In genomic region chr6:155630085-155630484, GRCh38 we compare ENCODE assay signal across 17 cellular contexts.
DNase-seq lines count a peak whose midpoint lies in the region; ATAC-seq, FAIRE-seq and TF ChIP-seq lines count a peak whose summit lies in the region.
"Had no signal": no experiment of that assay in that cellular context is flagged by ENCODE, and none has a peak within 500 bp of the region (broad histone marks: within the 10 kb centered on the region; RNA-seq: fewer than 3 reads in every experiment).

No MANE protein-coding gene starts in this region.

- H3K36me3 ChIP-seq in HepG2 (replicated peaks in 1 of 2; ENCODE audit: control insufficient read depth in 1 of 2, insufficient read depth in 2 of 2, low read length in 2 of 2): no peaks in the 10 kb centered on the region
- H3K36me3 ChIP-seq in right lobe of liver: no peaks in the 10 kb centered on the region
- H3K36me3 ChIP-seq in K562 (ENCODE audit: control insufficient read depth, insufficient read depth, low read length): no peaks in the 10 kb centered on the region
- H3K36me3 ChIP-seq: BLaER1 had no signal

- no peak overlapping the region for H3K27ac ChIP-seq in HepG2 (ENCODE audit: extremely low read length, insufficient read depth, low read length)
- no peak overlapping the region for H3K27ac ChIP-seq in right lobe of liver
- no peak overlapping the region for H3K27ac ChIP-seq in K562 (ENCODE audit: extremely low read depth, low read depth, low read length)
- H3K27ac ChIP-seq: 22Rv1, BLaER1, GM23248 had no signal

- H3K79me2 ChIP-seq in HepG2 (ENCODE audit: insufficient read depth, low read length): no peaks in the 10 kb centered on the region
- H3K79me2 ChIP-seq in K562 (ENCODE audit: control insufficient read depth, insufficient read depth, low read length): no peaks in the 10 kb centered on the region

- ATAC-seq in HepG2 (no peak), right lobe of liver (no peak), K562 (no peak)
- ATAC-seq: HCT116 had no signal

- no peak for FAIRE-seq in HepG2 (lab: Jason Lieb, UNC)
- no peak for FAIRE-seq in K562 (lab: Jason Lieb, UNC)
- FAIRE-seq: H54 had no signal

- TF ChIP-seq RAD21 in HepG2 (CRISPR knock-in tag; IDR thresholded peaks at IDR 0.05): no peak
- TF ChIP-seq RAD21 in K562 (CRISPR knock-in tag; conservative IDR thresholded peaks at IDR 0.05 in 1 of 2, IDR thresholded peaks at IDR 0.05 in 1 of 2): no peak

- BruUV-seq in HepG2 (replicated peaks; lab: Mats Ljungman, UMichigan) (no TSS peak), K562 (replicated peaks; lab: Mats Ljungman, UMichigan) (no TSS peak)

- TF ChIP-seq EP300 in HepG2 (IDR thresholded peaks at IDR 0.05; ENCODE audit: low read depth in 2 of 2, low read length in 2 of 2) (no peak), HepG2 (CRISPR knock-in tag; IDR thresholded peaks at IDR 0.05; ENCODE audit: borderline replicate concordance) (no peak), K562 (IDR thresholded peaks at IDR 0.05; ENCODE audit: low read length) (no peak)

- WGBS in HepG2 (ENCODE audit: low lambda C conversion rate): 11% methylated on average over 2 of the region's 2 CpGs
- WGBS in right lobe of liver (ENCODE audit: insufficient coverage, low coverage, low lambda C conversion rate, missing lambda C conversion rate): 66% methylated on average over 2 of the region's 2 CpGs
- WGBS in K562 (ENCODE audit: insufficient coverage, low coverage, missing lambda C conversion rate): 17% methylated on average over 2 of the region's 2 CpGs

- no peak overlapping the region for H3K4me2 ChIP-seq in HepG2 (ENCODE audit: low read depth, low read length)
- no peak overlapping the region for H3K4me2 ChIP-seq in K562 (ENCODE audit: insufficient read depth, low read length)
- H3K4me2 ChIP-seq: BLaER1 had no signal

- no peaks in the 10 kb centered on the region for H3K9me3 ChIP-seq in HepG2 (ENCODE audit: low read length)
- no peaks in the 10 kb centered on the region for H3K9me3 ChIP-seq in right lobe of liver
- H3K9me3 ChIP-seq in K562 (replicated peaks; ENCODE audit: control insufficient read depth, insufficient read depth, low read depth, low read length): no peaks in the 10 kb centered on the region; the same call in 1 of the 2 replicates
- H3K9me3 ChIP-seq: Caco-2 had no signal

- TF ChIP-seq POLR2A in HepG2 (IDR thresholded peaks at IDR 0.05; ENCODE audit: insufficient read depth in 1 of 2, low read depth in 2 of 2, low read length in 2 of 2): no peak
- no peak for TF ChIP-seq POLR2A in right lobe of liver (IDR thresholded peaks at IDR 0.05)
- no peak for TF ChIP-seq POLR2A in K562 (conservative IDR thresholded peaks at IDR 0.05)

- H3K9ac ChIP-seq in HepG2 (ENCODE audit: insufficient read depth, low read depth, low read length): no peak overlapping the region
- H3K9ac ChIP-seq in K562 (ENCODE audit: insufficient read depth in 1 of 2, low read depth in 2 of 2, low read length in 2 of 2): no peak overlapping the region
- H3K9ac ChIP-seq: BLaER1, GM23248 had no signal

- CTCF ChIA-PET in HepG2 (lab: Yijun Ruan, JAX; ENCODE audit: low intra/inter-chr PET ratio, low total read pairs): no interaction called here
- CTCF ChIA-PET in K562 (lab: Yijun Ruan, JAX; ENCODE audit: low intra/inter-chr PET ratio): no interaction called here

- H3K4me1 ChIP-seq in HepG2 (ENCODE audit: insufficient read depth, low read length): no peaks in the 10 kb centered on the region
- H3K4me1 ChIP-seq in right lobe of liver: no peaks in the 10 kb centered on the region
- no peaks in the 10 kb centered on the region for H3K4me1 ChIP-seq in K562 (replicated peaks in 1 of 2; ENCODE audit: control insufficient read depth in 2 of 2, insufficient read depth in 2 of 2, low read length in 2 of 2)
- H3K4me1 ChIP-seq: BLaER1 had no signal

- DNase-seq in HepG2 (ENCODE audit: low spot score): no peak
- DNase-seq in right lobe of liver: no peak
- no peak for DNase-seq in K562 (ENCODE audit: extremely low read depth in 1 of 4, low spot score in 3 of 4)
- peak; percentile 7 for DNase-seq in iris pigment epithelial cell (ENCODE audit: low read depth)
- no peak for DNase-seq in NCI-H187 (lab: John Stamatoyannopoulos, UW)
- DNase-seq in head of caudate nucleus: no peak
- no peak for DNase-seq in NCI-H1694 treated with DMSO at 0.1 percent for 48 hours (lab: John Stamatoyannopoulos, UW)
- DNase-seq: AML-193; Caco-2; CD8-positive, alpha-beta memory T cell; DND-41; GF-D8; GM23248 had no signal

- H3K27me3 ChIP-seq in HepG2 (ENCODE audit: control insufficient read depth in 1 of 2, insufficient read depth in 2 of 2, low read length in 2 of 2) (peaks cover 0 to 11% of the 10 kb centered on the region in 2 experiments; a peak in 1 of 5 replicates), right lobe of liver (no peaks in the 10 kb centered on the region), K562 (ENCODE audit: control insufficient read depth in 2 of 2, insufficient read depth in 2 of 2, low read length in 2 of 2) (no peaks in the 10 kb centered on the region)
- H3K27me3 ChIP-seq: BLaER1 had no signal

- in situ Hi-C loops in HepG2 (cut with HindIII; ENCODE audit: extremely low pct_ligation_motif_present, low pct_unique_long_range_greater_than_20kb) (no loop called here), K562 (cut with MboI) (no loop called here)

- POLR2A ChIA-PET in HepG2 (lab: Yijun Ruan, JAX) (no interaction called here), K562 (lab: Yijun Ruan, JAX) (no interaction called here)

- no peak overlapping the region for H2AFZ ChIP-seq in HepG2 (ENCODE audit: low read length)
- H2AFZ ChIP-seq in K562 (ENCODE audit: low read depth, low read length): no peak overlapping the region
- H2AFZ ChIP-seq: GM23248 had no signal

- H4K20me1 ChIP-seq in HepG2 (ENCODE audit: insufficient read depth, low read length) (no peaks in the 10 kb centered on the region), K562 (replicated peaks; ENCODE audit: control insufficient read depth, insufficient read depth, low read length) (no peaks in the 10 kb centered on the region)
- H4K20me1 ChIP-seq: BLaER1 had no signal

- no peak overlapping the region for H3K4me3 ChIP-seq in HepG2 (replicated peaks in 1 of 3; ENCODE audit: insufficient read depth in 1 of 3, low read depth in 2 of 3, low read length in 3 of 3)
- H3K4me3 ChIP-seq in right lobe of liver: no peak overlapping the region
- H3K4me3 ChIP-seq in K562: no peak overlapping the region
- H3K4me3 ChIP-seq: BLaER1, GM23248 had no signal

- intact Hi-C loops in HepG2 (cut with micrococcal nuclease; ENCODE audit: unreplicated experiment) (no loop called here), right lobe of liver (cut with DNase I) (no loop called here), K562 (cut with micrococcal nuclease) (no loop called here), head of caudate nucleus (cut with DNase I) (no loop called here)

- no peak for TF ChIP-seq CTCF in HepG2 (CRISPR knock-in tag; IDR thresholded peaks at IDR 0.05)
- TF ChIP-seq CTCF in right lobe of liver (IDR thresholded peaks at IDR 0.05): no peak
- no peak for TF ChIP-seq CTCF in K562 (IDR thresholded peaks at IDR 0.05 in 2 of 3, conservative IDR thresholded peaks at IDR 0.05 in 1 of 3; ENCODE audit: insufficient read depth in 2 of 3, low read depth in 1 of 3, low read length in 3 of 3)

- H3K9me1 ChIP-seq in K562 (ENCODE audit: control insufficient read depth, insufficient read depth, low read length): no peaks in the 10 kb centered on the region

TF ChIP-seq in HepG2, 621 proteins besides CTCF, POLR2A, EP300 and RAD21:
- TF ChIP-seq TRAFD1 (CRISPR knock-in tag; IDR thresholded peaks at IDR 0.05; ENCODE audit: borderline replicate concordance) (no peak), MAFK (conservative IDR thresholded peaks at IDR 0.05 in 1 of 2, IDR thresholded peaks at IDR 0.05 in 1 of 2; ENCODE audit: low read length in 2 of 2) (peak; percentile 15 to 58; a peak in 2 of 4 replicates), MAFF (IDR thresholded peaks at IDR 0.05; ENCODE audit: low read depth, low read length) (peak; percentile 31; the same call in 1 of the 2 replicates), RXRA (CRISPR knock-in tag; IDR thresholded peaks at IDR 0.05) (no peak)

TF ChIP-seq in K562, 482 proteins besides CTCF, POLR2A, EP300 and RAD21 (continues in another document):
- no peak for TF ChIP-seq MYC (IDR thresholded peaks at IDR 0.05; ENCODE audit: low read depth, low read length)
- TF ChIP-seq MYC (CRISPR knock-in tag; IDR thresholded peaks at IDR 0.05; ENCODE audit: borderline replicate concordance, low read depth): no peak
- no peak for TF ChIP-seq ZFP30 (CRISPR knock-in tag; IDR thresholded peaks at IDR 0.05; ENCODE audit: borderline replicate concordance)
- TF ChIP-seq ZNF589 (CRISPR knock-in tag; IDR thresholded peaks at IDR 0.05; ENCODE audit: low read depth): no peak
- no peak for TF ChIP-seq FOS (IDR thresholded peaks at IDR 0.05; ENCODE audit: extremely low read depth, insufficient read length)
- TF ChIP-seq ZNF561 (CRISPR knock-in tag; conservative IDR thresholded peaks at IDR 0.05): no peak
- TF ChIP-seq TEAD1 (CRISPR knock-in tag; IDR thresholded peaks at IDR 0.05): no peak
- no peak for TF ChIP-seq ESRRA (IDR thresholded peaks at IDR 0.05; ENCODE audit: borderline replicate concordance, low read depth)
- no peak for TF ChIP-seq TCFL5 (CRISPR knock-in tag; conservative IDR thresholded peaks at IDR 0.05)
- 0 out of 2 replicates have a peak, but pooled peaks have one; percentile 18 for TF ChIP-seq C11orf30 (IDR thresholded peaks at IDR 0.05; ENCODE audit: low read depth)
- no peak for TF ChIP-seq RAD51 (IDR thresholded peaks at IDR 0.05; ENCODE audit: borderline replicate concordance, low read depth)
- TF ChIP-seq DEAF1 (CRISPR knock-in tag; IDR thresholded peaks at IDR 0.05): no peak
- TF ChIP-seq SP1 (CRISPR knock-in tag; IDR thresholded peaks at IDR 0.05): no peak
- TF ChIP-seq ZNF316 (IDR thresholded peaks at IDR 0.05): peak; percentile 69
- TF ChIP-seq MXD1 (CRISPR knock-in tag; IDR thresholded peaks at IDR 0.05; ENCODE audit: borderline replicate concordance, poor library complexity, severe bottlenecking): no peak

Comparison
In these comparisons a context has a peak if more than half of its experiments do, and no peak if none do; other contexts are left out.
1. Of the 241 proteins assayed by ChIP-seq in both HepG2 and K562: peak only in HepG2: MAFF and MAFK; only in K562: none; in both: none; in neither: 239.